In genomic region chr9:20559236-20559896, GRCh38 we compare ENCODE assay signal across 1 cellular context.
TF ChIP-seq lines count a peak whose summit lies in the region.

No MANE protein-coding gene starts in this region.

TF ChIP-seq in GM23338, 12 proteins besides CTCF, POLR2A, EP300 and RAD21 (continued from another document):
- no peak for TF ChIP-seq REST (IDR thresholded peaks at IDR 0.05; ENCODE audit: unreplicated experiment)
- TF ChIP-seq NANOG (IDR thresholded peaks at IDR 0.05; ENCODE audit: borderline replicate concordance): no peak
- TF ChIP-seq ETS1 (IDR thresholded peaks at IDR 0.05): no peak
- no peak for TF ChIP-seq STAT1 (IDR thresholded peaks at IDR 0.05; ENCODE audit: unreplicated experiment)
- TF ChIP-seq POLR2AphosphoS5 (IDR thresholded peaks at IDR 0.05; ENCODE audit: low read depth): no peak
TF ChIP-seq in GM23338: peak in this region for 0.
